Comparison of ENCODE assay signal across 24 cellular contexts in the genomic region with DNA sequence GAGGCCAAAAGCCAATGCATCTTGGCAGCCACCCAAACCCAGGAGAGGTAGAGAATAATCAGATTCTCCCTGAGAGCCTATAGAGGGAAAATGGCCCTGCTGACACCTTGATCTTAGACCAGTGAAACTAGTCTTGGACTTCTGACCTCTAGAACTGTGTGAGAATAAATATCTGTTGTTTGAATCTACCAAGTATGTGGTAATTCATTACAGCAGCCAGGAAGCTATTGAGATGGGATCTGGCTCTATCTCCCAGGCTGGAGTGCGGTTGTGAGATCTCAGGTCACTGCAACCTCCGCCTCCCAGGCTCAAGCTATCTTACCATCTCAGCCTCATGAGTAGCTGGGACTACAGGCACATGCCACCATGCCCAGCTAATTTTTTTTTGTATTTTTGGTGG.
"Had no signal": no experiment of that assay in that cellular context is flagged by ENCODE, and none has a peak within 500 bp of the region (broad histone marks: within the 10 kb centered on the region; RNA-seq: fewer than 3 reads in every experiment).

No MANE protein-coding gene starts in this region.

- DNase-seq: colonic mucosa; cortex of kidney; dermis blood vessel endothelial cell; dorsolateral prefrontal cortex; effector CD4-positive, alpha-beta T cell; effector CD8-positive, alpha-beta T cell; effector memory CD4-positive, alpha-beta T cell; effector memory CD8-positive, alpha-beta T cell; endodermal cell; erythroblast; esophagus squamous epithelium; foreskin fibroblast; foreskin keratinocyte; foreskin melanocyte; gastrocnemius medialis; glutamatergic neuron; head of caudate nucleus; heart right ventricle had no signal

- ATAC-seq: effector memory CD8-positive, alpha-beta T cell; esophagus mucosa; foreskin keratinocyte; gastrocnemius medialis; gastroesophageal sphincter; heart left ventricle; heart right ventricle had no signal

- H3K9me3 ChIP-seq: colonic mucosa, gastrocnemius medialis had no signal

- H3K4me1 ChIP-seq: colonic mucosa, esophagus muscularis mucosa, esophagus squamous epithelium, foreskin keratinocyte, gastrocnemius medialis, gastroesophageal sphincter, heart left ventricle, heart right ventricle had no signal

- H3K27me3 ChIP-seq: colonic mucosa, dorsolateral prefrontal cortex, esophagus muscularis mucosa, esophagus squamous epithelium, foreskin keratinocyte, gastrocnemius medialis, gastroesophageal sphincter, heart left ventricle, heart right ventricle had no signal

- H3K27ac ChIP-seq: colonic mucosa, coronary artery, dorsolateral prefrontal cortex, epithelial cell of prostate, esophagus muscularis mucosa, esophagus squamous epithelium, foreskin keratinocyte, gastrocnemius medialis, gastroesophageal sphincter, heart left ventricle, heart right ventricle had no signal

- H3K36me3 ChIP-seq: colonic mucosa, esophagus muscularis mucosa, esophagus squamous epithelium, gastrocnemius medialis, gastroesophageal sphincter, heart left ventricle, heart right ventricle had no signal

- H3K4me3 ChIP-seq: colonic mucosa, coronary artery, dorsolateral prefrontal cortex, esophagus muscularis mucosa, esophagus squamous epithelium, gastrocnemius medialis, gastroesophageal sphincter, heart left ventricle, heart right ventricle had no signal
